In the genomic region with DNA sequence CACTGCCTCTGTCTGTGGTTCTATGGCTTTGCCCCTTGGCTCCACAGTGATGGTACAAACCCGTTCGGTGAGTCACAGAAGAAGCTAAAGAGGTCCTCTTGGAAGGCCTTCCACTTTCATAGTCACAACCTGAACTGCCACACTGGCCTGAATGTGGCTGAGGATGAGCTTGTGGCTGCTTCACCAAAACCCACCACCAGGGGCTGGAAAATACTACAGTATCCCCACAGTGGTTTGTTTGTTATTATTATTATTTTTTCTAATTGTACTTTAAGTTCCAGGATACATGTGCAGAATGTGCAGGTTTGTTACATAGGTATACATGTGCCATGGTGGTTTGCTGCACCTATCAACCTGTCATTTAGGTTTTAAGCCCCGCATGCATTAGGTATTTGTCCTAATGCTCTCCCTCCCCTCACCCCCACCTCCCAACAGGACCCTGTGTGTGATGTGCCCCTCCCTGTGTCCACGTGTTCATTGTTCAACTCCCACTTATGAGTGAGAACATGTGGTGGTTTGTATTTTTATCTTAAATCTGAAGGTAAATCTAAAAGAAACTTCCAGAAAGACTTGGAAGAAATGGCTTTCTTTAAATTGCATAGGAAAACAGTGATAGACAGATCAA, we compare ENCODE assay signal across 12 cellular contexts.
DNase-seq lines count a peak whose midpoint lies in the region; ATAC-seq and TF ChIP-seq lines count a peak whose summit lies in the region.
"Had no signal": no experiment of that assay in that cellular context is flagged by ENCODE, and none has a peak within 500 bp of the region (broad histone marks: within the 10 kb centered on the region; RNA-seq: fewer than 3 reads in every experiment).

No MANE protein-coding gene starts in this region.

- CTCF ChIA-PET in WTC11 (lab: Charles Lee) = interaction anchor here (0.6 to 1.6 kb wide), 15 partner anchors 9 to 359 kb away, joined by 3 to 13 read pairs (median 5); no protein-coding TSS in a partner anchor

- no peaks in the 10 kb centered on the region for H3K27me3 Mint-ChIP-seq in WTC11 (ENCODE audit: low read depth)

- H3K4me3 Mint-ChIP-seq in WTC11 = no peak overlapping the region
- H3K4me3 Mint-ChIP-seq in stimulated activated effector memory CD8-positive, alpha-beta T cell treated with anti-CD3 and anti-CD28 coated beads, Interleukin-12 subunit alpha, Interleukin-12 subunit beta, amount 100 ng/mL, for 72 hours = no peak overlapping the region

- ATAC-seq in HG03342 (IDR thresholded peaks at IDR 0.05; ENCODE audit: unreplicated experiment) (peak; percentile 62), WTC11 (peak; percentile 90), GM21723 (IDR thresholded peaks at IDR 0.05; ENCODE audit: unreplicated experiment) (no peak)
- ATAC-seq in stimulated activated effector memory CD8-positive, alpha-beta T cell treated with anti-CD3 and anti-CD28 coated beads, Interleukin-12 subunit alpha, Interleukin-12 subunit beta, amount 100 ng/mL, for 72 hours = no peak

- peaks cover 12% of the 10 kb centered on the region for H3K4me1 Mint-ChIP-seq in WTC11
- H3K4me1 Mint-ChIP-seq in stimulated activated effector memory CD8-positive, alpha-beta T cell treated with anti-CD3 and anti-CD28 coated beads, Interleukin-12 subunit alpha, Interleukin-12 subunit beta, amount 100 ng/mL, for 72 hours = no peaks in the 10 kb centered on the region

- no peaks in the 10 kb centered on the region for H3K36me3 Mint-ChIP-seq in WTC11
- no peaks in the 10 kb centered on the region for H3K36me3 Mint-ChIP-seq in stimulated activated effector memory CD8-positive, alpha-beta T cell treated with anti-CD3 and anti-CD28 coated beads, Interleukin-12 subunit alpha, Interleukin-12 subunit beta, amount 100 ng/mL, for 72 hours

- POLR2A ChIA-PET in WTC11 (lab: Charles Lee) = no interaction called here

- H3K9me3 Mint-ChIP-seq in WTC11 = peaks cover 12% of the 10 kb centered on the region
- H3K9me3 Mint-ChIP-seq in stimulated activated effector memory CD8-positive, alpha-beta T cell treated with anti-CD3 and anti-CD28 coated beads, Interleukin-12 subunit alpha, Interleukin-12 subunit beta, amount 100 ng/mL, for 72 hours = peaks cover 25% of the 10 kb centered on the region

- H3K36me3 ChIP-seq in kidney epithelial cell (ENCODE audit: control insufficient read depth, insufficient read depth, low read length) = no peaks in the 10 kb centered on the region

- no peaks in the 10 kb centered on the region for H3K27me3 ChIP-seq in kidney epithelial cell (ENCODE audit: control insufficient read depth, insufficient read depth, low read length)

- peak; percentile 5 for DNase-seq in EL
- DNase-seq in WTC11 (ENCODE audit: low spot score) = peak; percentile 29
- no peak for DNase-seq in kidney epithelial cell (ENCODE audit: low read depth)
- DNase-seq in stimulated activated effector memory CD8-positive, alpha-beta T cell treated with anti-CD3 and anti-CD28 coated beads, Interleukin-12 subunit alpha, Interleukin-12 subunit beta, amount 100 ng/mL, for 72 hours (ENCODE audit: low spot score in 2 of 2) = no peak
- no peak for DNase-seq in NCI-H2107 (lab: John Stamatoyannopoulos, UW)
- no peak for DNase-seq in HCEC 1CT
- DNase-seq: amygdala, GOT3, NCI-H1092, NCI-H774 had no signal

- no peak overlapping the region for H3K27ac Mint-ChIP-seq in WTC11
- no peak overlapping the region for H3K27ac Mint-ChIP-seq in stimulated activated effector memory CD8-positive, alpha-beta T cell treated with anti-CD3 and anti-CD28 coated beads, Interleukin-12 subunit alpha, Interleukin-12 subunit beta, amount 100 ng/mL, for 72 hours

- no peak overlapping the region for H3K4me3 ChIP-seq in kidney epithelial cell (ENCODE audit: low read depth, low read length)

- TF ChIP-seq CTCF in WTC11 (IDR thresholded peaks at IDR 0.05) = peak; percentile 64; the same call in 1 of the 2 replicates
- TF ChIP-seq CTCF in kidney epithelial cell (IDR thresholded peaks at IDR 0.05; ENCODE audit: insufficient read depth, low read length, poor library complexity, severe bottlenecking) = peak; percentile 29

TF ChIP-seq in WTC11, 78 proteins besides CTCF, POLR2A, EP300 and RAD21 (continues in another document):
- TF ChIP-seq, protein P1, sequence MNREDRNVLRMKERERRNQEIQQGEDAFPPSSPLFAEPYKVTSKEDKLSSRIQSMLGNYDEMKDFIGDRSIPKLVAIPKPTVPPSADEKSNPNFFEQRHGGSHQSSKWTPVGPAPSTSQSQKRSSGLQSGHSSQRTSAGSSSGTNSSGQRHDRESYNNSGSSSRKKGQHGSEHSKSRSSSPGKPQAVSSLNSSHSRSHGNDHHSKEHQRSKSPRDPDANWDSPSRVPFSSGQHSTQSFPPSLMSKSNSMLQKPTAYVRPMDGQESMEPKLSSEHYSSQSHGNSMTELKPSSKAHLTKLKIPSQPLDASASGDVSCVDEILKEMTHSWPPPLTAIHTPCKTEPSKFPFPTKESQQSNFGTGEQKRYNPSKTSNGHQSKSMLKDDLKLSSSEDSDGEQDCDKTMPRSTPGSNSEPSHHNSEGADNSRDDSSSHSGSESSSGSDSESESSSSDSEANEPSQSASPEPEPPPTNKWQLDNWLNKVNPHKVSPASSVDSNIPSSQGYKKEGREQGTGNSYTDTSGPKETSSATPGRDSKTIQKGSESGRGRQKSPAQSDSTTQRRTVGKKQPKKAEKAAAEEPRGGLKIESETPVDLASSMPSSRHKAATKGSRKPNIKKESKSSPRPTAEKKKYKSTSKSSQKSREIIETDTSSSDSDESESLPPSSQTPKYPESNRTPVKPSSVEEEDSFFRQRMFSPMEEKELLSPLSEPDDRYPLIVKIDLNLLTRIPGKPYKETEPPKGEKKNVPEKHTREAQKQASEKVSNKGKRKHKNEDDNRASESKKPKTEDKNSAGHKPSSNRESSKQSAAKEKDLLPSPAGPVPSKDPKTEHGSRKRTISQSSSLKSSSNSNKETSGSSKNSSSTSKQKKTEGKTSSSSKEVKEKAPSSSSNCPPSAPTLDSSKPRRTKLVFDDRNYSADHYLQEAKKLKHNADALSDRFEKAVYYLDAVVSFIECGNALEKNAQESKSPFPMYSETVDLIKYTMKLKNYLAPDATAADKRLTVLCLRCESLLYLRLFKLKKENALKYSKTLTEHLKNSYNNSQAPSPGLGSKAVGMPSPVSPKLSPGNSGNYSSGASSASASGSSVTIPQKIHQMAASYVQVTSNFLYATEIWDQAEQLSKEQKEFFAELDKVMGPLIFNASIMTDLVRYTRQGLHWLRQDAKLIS (CRISPR knock-in tag; IDR thresholded peaks at IDR 0.05; ENCODE audit: borderline replicate concordance) = no peak
- no peak for TF ChIP-seq RELA (CRISPR knock-in tag; IDR thresholded peaks at IDR 0.05; ENCODE audit: borderline replicate concordance)
- no peak for TF ChIP-seq ATF1 (CRISPR knock-in tag; IDR thresholded peaks at IDR 0.05)
- no peak for TF ChIP-seq NR1H2 (CRISPR knock-in tag; IDR thresholded peaks at IDR 0.05)
- TF ChIP-seq, protein P2, sequence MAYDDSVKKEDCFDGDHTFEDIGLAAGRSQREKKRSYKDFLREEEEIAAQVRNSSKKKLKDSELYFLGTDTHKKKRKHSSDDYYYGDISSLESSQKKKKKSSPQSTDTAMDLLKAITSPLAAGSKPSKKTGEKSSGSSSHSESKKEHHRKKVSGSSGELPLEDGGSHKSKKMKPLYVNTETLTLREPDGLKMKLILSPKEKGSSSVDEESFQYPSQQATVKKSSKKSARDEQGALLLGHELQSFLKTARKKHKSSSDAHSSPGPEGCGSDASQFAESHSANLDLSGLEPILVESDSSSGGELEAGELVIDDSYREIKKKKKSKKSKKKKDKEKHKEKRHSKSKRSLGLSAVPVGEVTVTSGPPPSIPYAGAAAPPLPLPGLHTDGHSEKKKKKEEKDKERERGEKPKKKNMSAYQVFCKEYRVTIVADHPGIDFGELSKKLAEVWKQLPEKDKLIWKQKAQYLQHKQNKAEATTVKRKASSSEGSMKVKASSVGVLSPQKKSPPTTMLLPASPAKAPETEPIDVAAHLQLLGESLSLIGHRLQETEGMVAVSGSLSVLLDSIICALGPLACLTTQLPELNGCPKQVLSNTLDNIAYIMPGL (CRISPR knock-in tag; IDR thresholded peaks at IDR 0.05) = no peak
- TF ChIP-seq AR (CRISPR knock-in tag; IDR thresholded peaks at IDR 0.05) = no peak
- no peak for TF ChIP-seq MXD4 (CRISPR knock-in tag; IDR thresholded peaks at IDR 0.05; ENCODE audit: borderline replicate concordance)
- TF ChIP-seq E2F1 (CRISPR knock-in tag; IDR thresholded peaks at IDR 0.05) = no peak

Comparison
In these comparisons a context has a peak if more than half of its experiments do, and no peak if none do; other contexts are left out.
1. DNase-seq: peak in EL (single experiment) and WTC11 (single experiment); none in kidney epithelial cell (single experiment), stimulated activated effector memory CD8-positive, alpha-beta T cell treated with anti-CD3 and anti-CD28 coated beads, Interleukin-12 subunit alpha, Interleukin-12 subunit beta, amount 100 ng/mL, for 72 hours (0 of 2), NCI-H2107 (single experiment) and HCEC 1CT (single experiment).
2. ATAC-seq: peak in HG03342 (single experiment) and WTC11 (single experiment); none in stimulated activated effector memory CD8-positive, alpha-beta T cell treated with anti-CD3 and anti-CD28 coated beads, Interleukin-12 subunit alpha, Interleukin-12 subunit beta, amount 100 ng/mL, for 72 hours (single experiment) and GM21723 (single experiment).